Comparison of ENCODE assay signal across 26 cellular contexts in the genomic region with DNA sequence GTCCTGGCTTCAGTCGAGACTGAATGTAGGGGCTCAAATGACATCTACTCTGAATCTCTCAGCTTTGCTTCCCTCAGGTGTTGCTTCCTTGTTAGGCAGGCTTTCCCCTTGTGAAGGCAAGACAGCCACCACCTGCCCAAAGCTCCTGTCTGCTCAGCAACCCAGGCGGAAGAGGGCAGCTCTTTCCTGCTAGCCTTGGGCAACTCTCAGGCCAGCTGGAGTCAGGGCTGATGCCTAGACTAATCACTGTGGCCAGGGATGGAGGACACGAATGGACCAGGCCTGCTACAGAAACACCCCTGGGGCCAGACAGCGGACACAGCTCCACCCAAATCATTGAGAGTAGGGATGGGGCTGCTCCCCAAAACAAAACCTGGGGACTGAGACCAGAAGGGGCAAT.
"Had no signal": no experiment of that assay in that cellular context is flagged by ENCODE, and none has a peak within 500 bp of the region (broad histone marks: within the 10 kb centered on the region; RNA-seq: fewer than 3 reads in every experiment).

No MANE protein-coding gene starts in this region.

- ATAC-seq: left colon; left lung; natural killer cell; pancreas; right cardiac atrium; sciatic nerve; stimulated activated naive B cell treated with anti-CD40 and anti-IgM and Interleukin-4, amounts not matched to agents 10 μg/mL and 1 μg/mL and 100 μg/mL, for 72 hours; stimulated activated naive CD8-positive, alpha-beta T cell treated with anti-CD3 and anti-CD28 coated beads, Interleukin-15, Interleukin-2, amounts not matched to agents 100 U/mL and 50 U/mL, for 24 hours; upper lobe of right lung had no signal

- H3K9me3 Mint-ChIP-seq: mesothelial cell of epicardium; naive B cell; natural killer cell; nephron progenitor cell; neural progenitor cell; stimulated activated naive B cell treated with anti-CD40 and anti-IgM and Interleukin-4, amounts not matched to agents 10 μg/mL and 1 μg/mL and 100 μg/mL, for 72 hours had no signal

- H3K4me1 Mint-ChIP-seq: natural killer cell; stimulated activated naive B cell treated with anti-CD40 and anti-IgM and Interleukin-4, amounts not matched to agents 10 μg/mL and 1 μg/mL and 100 μg/mL, for 72 hours had no signal

- DNase-seq: hippocampal formation; kidney; left colon; left lung; mesendoderm; naive B cell; natural killer cell; nephron progenitor cell; pancreas; posterior cingulate gyrus; retina; right cardiac atrium; stimulated activated CD4-positive, alpha-beta T cell treated with anti-CD3 and anti-CD28 coated beads, Interleukin-12 subunit alpha, Interleukin-12 subunit beta, amount 100 ng/mL, for 4 hours; stimulated activated CD4-positive, alpha-beta T cell treated with anti-CD3 and anti-CD28 coated beads, Interleukin-15, amount 100 ng/mL, for 24 hours; stimulated activated CD4-positive, alpha-beta T cell treated with anti-CD3 and anti-CD28 coated beads, Interleukin-2, amount 100 ng/mL, for 24 hours; stimulated activated CD4-positive, alpha-beta T cell treated with anti-CD3 and anti-CD28 coated beads, Interleukin-4, amount 100 ng/mL, for 1 hour; stimulated activated naive B cell treated with anti-CD40 and anti-IgM and Interleukin-4, amounts not matched to agents 10 μg/mL and 1 μg/mL and 100 μg/mL, for 72 hours; stimulated activated naive CD8-positive, alpha-beta T cell treated with anti-CD3 and anti-CD28 coated beads, Interleukin-15, Interleukin-2, amounts not matched to agents 100 U/mL and 50 U/mL, for 24 hours; stomach; testis; thyroid gland; transverse colon; upper lobe of right lung had no signal

- H3K27ac Mint-ChIP-seq: mesothelial cell of epicardium; natural killer cell; nephron progenitor cell; neural progenitor cell; stimulated activated naive B cell treated with anti-CD40 and anti-IgM and Interleukin-4, amounts not matched to agents 10 μg/mL and 1 μg/mL and 100 μg/mL, for 72 hours had no signal

- H3K36me3 Mint-ChIP-seq: mesothelial cell of epicardium; naive B cell; natural killer cell; neural progenitor cell; stimulated activated naive B cell treated with anti-CD40 and anti-IgM and Interleukin-4, amounts not matched to agents 10 μg/mL and 1 μg/mL and 100 μg/mL, for 72 hours had no signal

- H3K4me3 Mint-ChIP-seq: mesothelial cell of epicardium; naive B cell; natural killer cell; nephron progenitor cell; neural progenitor cell; stimulated activated naive B cell treated with anti-CD40 and anti-IgM and Interleukin-4, amounts not matched to agents 10 μg/mL and 1 μg/mL and 100 μg/mL, for 72 hours had no signal
